ENCODE assay signal across 19 cellular contexts in genomic region chr12:3540387-3541320, GRCh38. TPM values are rescaled to one million over a fixed set of nuclear protein-coding genes. Genes with fewer than 3 reads are reported as not detected.
"Had no signal": no experiment of that assay in that cellular context is flagged by ENCODE, and none has a peak within 500 bp of the region (broad histone marks: within the 10 kb centered on the region; RNA-seq: fewer than 3 reads in every experiment).

No MANE protein-coding gene starts in this region.

- H3K9me3 ChIP-seq: mucosa of descending colon, ovary, uterus had no signal

- H3K4me3 ChIP-seq: mucosa of descending colon, ovary, smooth muscle cell, uterus had no signal

- DNase-seq: erythroblast; foreskin melanocyte; head of caudate nucleus; hippocampal formation; kidney glomerular epithelial cell; mammary epithelial cell; mucosa of descending colon; naive thymus-derived CD8-positive, alpha-beta T cell; ovary; right cardiac atrium; stimulated activated CD4-positive, alpha-beta T cell treated with anti-CD3 and anti-CD28 coated beads, Interleukin-2, amount 100 ng/mL, for 48 hours; stimulated activated naive CD4-positive, alpha-beta T cell treated with Interleukin-2 at 50 U/mL for 16 hours; trophoblast cell; uterus had no signal

- H3K4me1 ChIP-seq: uterus had no signal

- H3K36me3 ChIP-seq: ovary, uterus had no signal

- H3K27ac ChIP-seq: ovary, uterus had no signal

- H3K27me3 ChIP-seq: ovary, uterus had no signal

- FAIRE-seq: endothelial cell of umbilical vein had no signal

- H3K4me2 ChIP-seq: smooth muscle cell had no signal

RNA-seq across cellular contexts. Expression of gene PRMT8, which starts 49.7 kb away (rescaled TPM):
- total RNA-seq: endothelial cell of umbilical vein; left lobe of liver; lower leg skin; naive thymus-derived CD8-positive, alpha-beta T cell; posterior vena cava; smooth muscle cell; uterus had no signal
- polyA plus RNA-seq: endothelial cell of umbilical vein; naive thymus-derived CD8-positive, alpha-beta T cell; smooth muscle cell had no signal
